11 cellular contexts compared by ENCODE assay signal in the genomic region with DNA sequence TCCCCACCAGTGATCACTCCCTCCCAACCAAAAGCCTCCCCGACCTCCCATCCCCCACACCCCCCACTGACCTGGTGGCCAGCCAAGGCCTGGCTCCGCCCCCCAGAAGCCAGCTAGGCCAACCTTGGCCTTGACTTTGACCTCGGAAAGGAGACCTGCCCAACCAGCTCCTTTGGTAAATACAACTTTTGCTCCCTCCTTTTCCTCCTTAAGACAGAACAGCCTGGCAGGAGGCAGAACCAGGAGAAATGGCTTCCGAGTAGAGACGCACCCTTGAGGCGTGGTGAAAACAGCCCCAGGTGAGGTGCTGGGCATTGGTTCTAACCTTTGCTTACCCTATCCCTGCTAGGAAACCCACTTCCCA. TPM values are rescaled to one million over a fixed set of nuclear protein-coding genes. Genes with fewer than 3 reads are reported as not detected.
DNase-seq lines count a peak whose midpoint lies in the region; ATAC-seq, FAIRE-seq and TF ChIP-seq lines count a peak whose summit lies in the region.
"Had no signal": no experiment of that assay in that cellular context is flagged by ENCODE, and none has a peak within 500 bp of the region (broad histone marks: within the 10 kb centered on the region; RNA-seq: fewer than 3 reads in every experiment).

No MANE protein-coding gene starts in this region.

- H4K20me1 ChIP-seq in Karpas-422 (ENCODE audit: insufficient read depth, low read depth, low read length), result no peaks in the 10 kb centered on the region

- intact Hi-C loops in esophagus squamous epithelium (cut with DNase I), result no loop called here

- H3K79me2 ChIP-seq in Karpas-422 (ENCODE audit: low read length), result no peaks in the 10 kb centered on the region

- TF ChIP-seq EP300 in A549 (IDR thresholded peaks at IDR 0.05), result no peak

- TF ChIP-seq CTCF in A549 (IDR thresholded peaks at IDR 0.05), result no peak
- TF ChIP-seq CTCF in esophagus squamous epithelium (IDR thresholded peaks at IDR 0.05), result no peak

- no peak for TF ChIP-seq RAD21 in A549 (conservative IDR thresholded peaks at IDR 0.05 in 1 of 2, IDR thresholded peaks at IDR 0.05 in 1 of 2)

- H3K4me1 Mint-ChIP-seq in naive thymus-derived CD8-positive, alpha-beta T cell, result peaks cover 11 to 25% (median 22%) of the 10 kb centered on the region in 4 donors

- 93% methylated on average over 3 of the region's 6 CpGs for WGBS in A549 (ENCODE audit: missing lambda C conversion rate)
- WGBS in esophagus squamous epithelium, 2 donors, result 42 to 68% methylated on average over 4 of the region's 6 CpGs

- H3K36me3 Mint-ChIP-seq in naive thymus-derived CD8-positive, alpha-beta T cell, result no peaks in the 10 kb centered on the region

- peak overlapping the region in 7 of 10 donors; percentile 17 to 92 (median 61) for H3K27ac Mint-ChIP-seq in naive thymus-derived CD8-positive, alpha-beta T cell

- H3K36me3 ChIP-seq in Karpas-422 (ENCODE audit: insufficient read depth, low read length) (no peaks in the 10 kb centered on the region), esophagus squamous epithelium (peaks cover 0 to 9% (median 0%) of the 10 kb centered on the region in 3 donors)
- H3K36me3 ChIP-seq: BE2C had no signal

- H3K9me2 ChIP-seq in Karpas-422 (replicated peaks; ENCODE audit: insufficient read depth, low read length), result no peaks in the 10 kb centered on the region

- H3K9ac ChIP-seq in Karpas-422 (ENCODE audit: low read length), result no peak overlapping the region

- H3K27me3 Mint-ChIP-seq in naive thymus-derived CD8-positive, alpha-beta T cell, result no peaks in the 10 kb centered on the region

- peaks cover 21% of the 10 kb centered on the region for H3K4me1 ChIP-seq in A549
- H3K4me1 ChIP-seq in Karpas-422 (ENCODE audit: low read length), result no peaks in the 10 kb centered on the region; the same call in 1 of the 2 replicates
- peaks cover 10 to 62% (median 22%) of the 10 kb centered on the region in 3 donors for H3K4me1 ChIP-seq in esophagus squamous epithelium
- H3K4me1 ChIP-seq: BE2C had no signal

- no peaks in the 10 kb centered on the region for H3K27me3 ChIP-seq in Karpas-422 (ENCODE audit: low read length)
- H3K27me3 ChIP-seq in esophagus squamous epithelium, result no peaks in the 10 kb centered on the region
- H3K27me3 ChIP-seq: BE2C had no signal

- no peak overlapping the region for H2AFZ ChIP-seq in Karpas-422 (ENCODE audit: low read length)

- FAIRE-seq in A549 (lab: Jason Lieb, UNC), result no peak
- FAIRE-seq: colon had no signal

- TF ChIP-seq POLR2A in A549 (IDR thresholded peaks at IDR 0.05; ENCODE audit: low read length) (no peak), esophagus squamous epithelium (IDR thresholded peaks at IDR 0.05) (no peak)

- H3K9me3 Mint-ChIP-seq in naive thymus-derived CD8-positive, alpha-beta T cell, result no peaks in the 10 kb centered on the region

- DNase-seq in A549 (ENCODE audit: low read depth in 1 of 2, low spot score in 1 of 2) (no peak), Karpas-422 (peak; percentile 20), esophagus squamous epithelium (lab: John Stamatoyannopoulos, UW) (no peak), NCI-H510A (lab: John Stamatoyannopoulos, UW) (no peak)
- no peak for DNase-seq in naive thymus-derived CD8-positive, alpha-beta T cell
- DNase-seq in effector CD4-positive, alpha-beta T cell, result no peak
- no peak for DNase-seq in activated CD8-positive, alpha-beta memory T cell treated with anti-CD3 and anti-CD28 coated beads, Interleukin-2, amount 50 U/mL, for 48 hours
- DNase-seq: BE2C, NCI-H187 treated with DMSO at 0.1 percent for 48 hours had no signal

- H3K9me3 ChIP-seq in A549 (no peaks in the 10 kb centered on the region), Karpas-422 (ENCODE audit: low read length) (no peaks in the 10 kb centered on the region), esophagus squamous epithelium (no peaks in the 10 kb centered on the region)
- H3K9me3 ChIP-seq: BE2C had no signal

- ATAC-seq in A549, result no peak
- ATAC-seq in naive thymus-derived CD8-positive, alpha-beta T cell, result no peak
- no peak for ATAC-seq in GM21528 (IDR thresholded peaks at IDR 0.05; ENCODE audit: low FRiP score, unreplicated experiment)

- peak overlapping the region in 2 of 10 donors; percentile 6 to 30 for H3K4me3 Mint-ChIP-seq in naive thymus-derived CD8-positive, alpha-beta T cell

- H3K4me3 ChIP-seq in A549 (no peak overlapping the region), Karpas-422 (ENCODE audit: low read length) (no peak overlapping the region), esophagus squamous epithelium (no peak overlapping the region)

- H3K4me2 ChIP-seq in A549 (peak overlapping the region; percentile 49), Karpas-422 (ENCODE audit: low read depth, low read length, poor library complexity, severe bottlenecking) (no peak overlapping the region)

- POLR2A ChIA-PET in A549 (lab: Yijun Ruan, JAX), result interaction anchor here (0.6 to 0.9 kb wide), 2 partner anchors 28 to 62 kb away, joined by 3 to 5 read pairs; no protein-coding TSS in a partner anchor
- POLR2A ChIA-PET in naive thymus-derived CD8-positive, alpha-beta T cell (lab: Charles Lee), result no interaction called here

- CTCF ChIA-PET in A549 (lab: Yijun Ruan, JAX), result interaction anchor here (1.1 kb wide), 1 partner anchor 45 kb away, joined by 3 read pairs; no protein-coding TSS in a partner anchor

- H3K27ac ChIP-seq in A549, result peak overlapping the region in 1 of 2 experiments; percentile 34; a peak in 2 of 6 replicates
- no peak overlapping the region for H3K27ac ChIP-seq in Karpas-422 (ENCODE audit: low read length)
- peak overlapping the region; percentile 69 to 82 (median 76) for H3K27ac ChIP-seq in esophagus squamous epithelium

TF ChIP-seq in A549, 52 proteins besides CTCF, POLR2A, EP300 and RAD21:
- TF ChIP-seq PHF8 (IDR thresholded peaks at IDR 0.05; ENCODE audit: borderline replicate concordance, low read depth) (no peak), FOXS1 (CRISPR knock-in tag; IDR thresholded peaks at IDR 0.05) (no peak), HDAC2 (IDR thresholded peaks at IDR 0.05) (no peak), SREBF2 (IDR thresholded peaks at IDR 0.05) (no peak), ZSCAN20 (CRISPR knock-in tag; IDR thresholded peaks at IDR 0.05) (no peak), KDM5A (IDR thresholded peaks at IDR 0.05) (no peak), JUN (IDR thresholded peaks at IDR 0.05) (no peak), RFX5 (IDR thresholded peaks at IDR 0.05) (no peak), FOSL2 (IDR thresholded peaks at IDR 0.05) (no peak), FOSL2 (CRISPR knock-in tag; IDR thresholded peaks at IDR 0.05) (no peak), CBX2 (IDR thresholded peaks at IDR 0.05; ENCODE audit: borderline replicate concordance, low read depth) (no peak), CEBPB (IDR thresholded peaks at IDR 0.05) (no peak), ZNF302 (CRISPR knock-in tag; IDR thresholded peaks at IDR 0.05) (no peak), HOXB13 (CRISPR knock-in tag; IDR thresholded peaks at IDR 0.05; ENCODE audit: low read depth) (no peak), RCOR1 (IDR thresholded peaks at IDR 0.05; ENCODE audit: low read depth, low read length) (no peak), ZC3H11A (IDR thresholded peaks at IDR 0.05) (no peak)
- TF ChIP-seq, protein P1, sequence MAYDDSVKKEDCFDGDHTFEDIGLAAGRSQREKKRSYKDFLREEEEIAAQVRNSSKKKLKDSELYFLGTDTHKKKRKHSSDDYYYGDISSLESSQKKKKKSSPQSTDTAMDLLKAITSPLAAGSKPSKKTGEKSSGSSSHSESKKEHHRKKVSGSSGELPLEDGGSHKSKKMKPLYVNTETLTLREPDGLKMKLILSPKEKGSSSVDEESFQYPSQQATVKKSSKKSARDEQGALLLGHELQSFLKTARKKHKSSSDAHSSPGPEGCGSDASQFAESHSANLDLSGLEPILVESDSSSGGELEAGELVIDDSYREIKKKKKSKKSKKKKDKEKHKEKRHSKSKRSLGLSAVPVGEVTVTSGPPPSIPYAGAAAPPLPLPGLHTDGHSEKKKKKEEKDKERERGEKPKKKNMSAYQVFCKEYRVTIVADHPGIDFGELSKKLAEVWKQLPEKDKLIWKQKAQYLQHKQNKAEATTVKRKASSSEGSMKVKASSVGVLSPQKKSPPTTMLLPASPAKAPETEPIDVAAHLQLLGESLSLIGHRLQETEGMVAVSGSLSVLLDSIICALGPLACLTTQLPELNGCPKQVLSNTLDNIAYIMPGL (CRISPR knock-in tag; IDR thresholded peaks at IDR 0.05; ENCODE audit: borderline replicate concordance), result no peak
- TF ChIP-seq, protein P2, sequence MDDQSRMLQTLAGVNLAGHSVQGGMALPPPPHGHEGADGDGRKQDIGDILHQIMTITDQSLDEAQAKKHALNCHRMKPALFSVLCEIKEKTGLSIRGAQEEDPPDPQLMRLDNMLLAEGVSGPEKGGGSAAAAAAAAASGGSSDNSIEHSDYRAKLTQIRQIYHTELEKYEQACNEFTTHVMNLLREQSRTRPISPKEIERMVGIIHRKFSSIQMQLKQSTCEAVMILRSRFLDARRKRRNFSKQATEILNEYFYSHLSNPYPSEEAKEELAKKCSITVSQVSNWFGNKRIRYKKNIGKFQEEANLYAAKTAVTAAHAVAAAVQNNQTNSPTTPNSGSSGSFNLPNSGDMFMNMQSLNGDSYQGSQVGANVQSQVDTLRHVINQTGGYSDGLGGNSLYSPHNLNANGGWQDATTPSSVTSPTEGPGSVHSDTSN (IDR thresholded peaks at IDR 0.05), result no peak
TF ChIP-seq in A549: peak in this region for 0.

RNA-seq across cellular contexts. Expression of a gene that starts 27.0 kb away (rescaled TPM):
- polyA plus RNA-seq in A549 (2011; rRNA removed) (8.7 and 15.3 TPM in 2 replicates), A549 (2017; fragmentation: RNase III; extraction: RNeasy Plus Mini Kit Qiagen cat#74134 plus additional on column Dnase treatment) (12.8 to 13.9 TPM (median 13.8 TPM) in 3 replicates)
- 9.6 and 12.8 TPM in 2 replicates for polyA plus RNA-seq in A549 (2012; cell fraction: cytosol; rRNA removed)
- 38.1 and 47.3 TPM in 2 replicates for polyA plus RNA-seq in A549 (2012; cell fraction: nucleus; rRNA removed)
- 10.0 and 12.1 TPM in 2 replicates for polyA minus RNA-seq in A549 (2011; rRNA and poly(A)+ RNA removed)
- 4.4 and 8.8 TPM in 2 replicates for total RNA-seq in Karpas-422 (2014; rRNA removed; shearing (Covaris generic); ENCODE audit: low replicate concordance)
- 100 to 1,000 TPM in 1 of 4 donors, 10 to 100 TPM in 3; 49.8 to 129 (median 59.3) TPM for total RNA-seq in esophagus squamous epithelium
- under 1 TPM; 0.77 to 0.96 TPM for total RNA-seq in naive thymus-derived CD8-positive, alpha-beta T cell
- not detected for polyA plus RNA-seq in naive thymus-derived CD8-positive, alpha-beta T cell
